In the genomic region with DNA sequence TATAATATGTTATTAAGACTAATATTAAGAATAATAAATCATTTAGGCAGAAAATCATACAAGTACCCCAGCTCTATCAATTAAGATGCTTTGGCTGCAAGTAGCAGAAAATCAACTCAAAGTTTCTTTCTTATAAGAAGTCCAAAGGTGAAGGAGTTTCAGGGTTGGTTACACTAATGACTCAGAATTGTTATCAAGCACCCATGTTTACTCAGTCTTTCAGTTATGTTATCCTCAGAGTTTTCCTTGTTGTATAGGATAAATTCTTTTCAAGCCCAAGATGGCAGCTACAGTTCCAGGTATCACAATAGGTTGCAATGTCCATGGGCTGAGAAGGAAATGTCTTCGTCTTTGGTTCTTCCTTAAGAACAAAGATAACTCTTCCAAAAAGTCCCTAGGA, we compare ENCODE assay signal across 25 cellular contexts.
"Had no signal": no experiment of that assay in that cellular context is flagged by ENCODE, and none has a peak within 500 bp of the region (broad histone marks: within the 10 kb centered on the region; RNA-seq: fewer than 3 reads in every experiment).

No MANE protein-coding gene starts in this region.

- H3K4me3 Mint-ChIP-seq: activated CD8-positive, alpha-beta T cell treated with anti-CD3 and anti-CD28 coated beads for 36 hours; activated naive CD4-positive, alpha-beta T cell treated with anti-CD3 and anti-CD28 coated beads, Interleukin-2, amount 10 ng/mL, durations not matched to agents 7 days and 5 days; activated naive CD8-positive, alpha-beta T cell treated with anti-CD3 and anti-CD28 coated beads for 36 hours; activated T-cell treated with anti-CD3 and anti-CD28 coated beads, Interleukin-2, amount 50 U/mL, for 72 hours; T-helper 1 cell treated with Interleukin-12 subunit alpha and Interleukin-12 subunit beta and Interleukin-4 antibody, amounts not matched to agents 30 μg/mL and 1 μg/mL, for 36 hours had no signal

- H3K27ac Mint-ChIP-seq: activated CD8-positive, alpha-beta T cell treated with anti-CD3 and anti-CD28 coated beads for 36 hours; activated naive CD4-positive, alpha-beta T cell treated with anti-CD3 and anti-CD28 coated beads, Interleukin-2, amount 10 ng/mL, durations not matched to agents 7 days and 5 days; activated naive CD8-positive, alpha-beta T cell treated with anti-CD3 and anti-CD28 coated beads for 36 hours; activated T-cell treated with anti-CD3 and anti-CD28 coated beads, Interleukin-2, amount 50 U/mL, for 72 hours; activated T-helper 2 cell treated with anti-CD3 and anti-CD28 coated beads, Interferon-gamma antibody, Interleukin-2, Interleukin-4, amounts not matched to agents 10 μg/mL and 5 μg/mL and 100 μg/mL, durations not matched to agents 14 hours and 24 hours and 36 hours; T-helper 1 cell treated with Interleukin-12 subunit alpha and Interleukin-12 subunit beta and Interleukin-4 antibody, amounts not matched to agents 30 μg/mL and 1 μg/mL, for 36 hours had no signal

- DNase-seq: activated CD4-positive, alpha-beta T cell treated with anti-CD3 and anti-CD28 coated beads for 4 hours; activated CD8-positive, alpha-beta memory T cell treated with anti-CD3 and anti-CD28 coated beads, Interleukin-2, amount 50 U/mL, for 4 hours; activated CD8-positive, alpha-beta T cell treated with anti-CD3 and anti-CD28 coated beads for 36 hours; activated gamma-delta T cell treated with Interleukin-2 at 50 U/mL for 16 hours; activated naive CD4-positive, alpha-beta T cell treated with anti-CD3 and anti-CD28 coated beads, Interleukin-2, amount 10 ng/mL, durations not matched to agents 7 days and 5 days; activated naive CD8-positive, alpha-beta T cell treated with anti-CD3 and anti-CD28 coated beads for 36 hours; activated T-cell treated with anti-CD3 and anti-CD28 coated beads, Interleukin-2, amount 50 U/mL, for 72 hours; brain microvascular endothelial cell; colonic mucosa; NCI-H1048; NCI-H1930; NCI-H2171 treated with DMSO at 0.1 percent for 48 hours; NCI-H345; NCI-H510A; NCI-H526 treated with DMSO at 0.1 percent for 48 hours; NCI-H82; OCI-M1; Peyer's patch; Right ventricle myocardium superior; SJCRH30; SK-N-SH had no signal

- H3K27me3 ChIP-seq: brain microvascular endothelial cell, colonic mucosa, Peyer's patch, SJCRH30 had no signal

- H3K9me3 ChIP-seq: colonic mucosa, Peyer's patch, SJCRH30, SK-N-SH had no signal

- H3K9me3 Mint-ChIP-seq: activated CD8-positive, alpha-beta T cell treated with anti-CD3 and anti-CD28 coated beads for 36 hours; activated T-cell treated with anti-CD3 and anti-CD28 coated beads, Interleukin-2, amount 50 U/mL, for 72 hours; activated T-helper 2 cell treated with anti-CD3 and anti-CD28 coated beads, Interferon-gamma antibody, Interleukin-2, Interleukin-4, amounts not matched to agents 10 μg/mL and 5 μg/mL and 100 μg/mL, durations not matched to agents 14 hours and 24 hours and 36 hours had no signal

- ATAC-seq: activated CD4-positive, CD25-positive, alpha-beta regulatory T cell treated with anti-CD3 and anti-CD28 coated beads, Interleukin-2, amount 50 U/mL, for 24 hours; activated CD8-positive, alpha-beta T cell treated with anti-CD3 and anti-CD28 coated beads for 36 hours; activated T-cell treated with anti-CD3 and anti-CD28 coated beads, Interleukin-2, amount 50 U/mL, for 72 hours had no signal

- H3K9ac ChIP-seq: SK-N-SH had no signal

- H3K4me2 ChIP-seq: SK-N-SH had no signal

- H3K36me3 ChIP-seq: brain microvascular endothelial cell, colonic mucosa, Peyer's patch, SJCRH30 had no signal

- H3K27ac ChIP-seq: brain microvascular endothelial cell, colonic mucosa, Peyer's patch, RWPE1, SJCRH30 had no signal

- H3K36me3 Mint-ChIP-seq: activated naive CD8-positive, alpha-beta T cell treated with anti-CD3 and anti-CD28 coated beads for 36 hours had no signal

- H3K4me3 ChIP-seq: colonic mucosa, Peyer's patch, SJCRH30 had no signal

- H3K4me1 ChIP-seq: colonic mucosa, Peyer's patch, SJCRH30 had no signal
